8 cellular contexts compared by ENCODE assay signal in genomic region chr3:69084668-69085542, GRCh38. TPM values are rescaled to one million over a fixed set of nuclear protein-coding genes. Genes with fewer than 3 reads are reported as not detected.
DNase-seq lines count a peak whose midpoint lies in the region; TF ChIP-seq lines count a peak whose summit lies in the region.

ARL6IP5 (plus strand) TSS chr3:69084937; CDS start chr3:69085048, 111 bp downstream.

- H3K4me1 ChIP-seq in Loucy (ENCODE audit: insufficient read depth, low read length, poor library complexity, severe bottlenecking) (peaks cover 71% of the 10 kb centered on the region), neural progenitor cell (peaks cover 18% of the 10 kb centered on the region)

- H3F3A ChIP-seq in Loucy (ENCODE audit: low read depth) (peaks cover 9% of the 10 kb centered on the region; the same call in 1 of the 2 replicates), neural progenitor cell (ENCODE audit: low read depth) (peaks cover 6% of the 10 kb centered on the region)

- no peaks in the 10 kb centered on the region for H3K9me3 Mint-ChIP-seq in neural progenitor cell

- no peaks in the 10 kb centered on the region for H3K36me3 ChIP-seq in Loucy (ENCODE audit: insufficient read depth, low read length)
- H3K36me3 ChIP-seq in neural progenitor cell = no peaks in the 10 kb centered on the region

- no peak for TF ChIP-seq CTCF in Loucy (conservative IDR thresholded peaks at IDR 0.05; ENCODE audit: low read length)
- TF ChIP-seq CTCF in foreskin fibroblast (IDR thresholded peaks at IDR 0.05; ENCODE audit: low read depth, low read length) = no peak
- no peak for TF ChIP-seq CTCF in neural progenitor cell (IDR thresholded peaks at IDR 0.05)

- peak within 1 kb of the TSS; percentile 87 for H2AFZ ChIP-seq in Loucy (ENCODE audit: low read length)
- H2AFZ ChIP-seq in neural progenitor cell (replicated peaks) = peak within 1 kb of the TSS; percentile 99

- no peaks in the 10 kb centered on the region for H3K36me3 Mint-ChIP-seq in neural progenitor cell

- H3K9ac ChIP-seq in Loucy (ENCODE audit: low read depth, low read length, poor library complexity, severe bottlenecking) = peak within 1 kb of the TSS; percentile 97
- H3K9ac ChIP-seq in neural progenitor cell = peak within 1 kb of the TSS; percentile 31

- no peak within 1 kb of the TSS for H3K27ac ChIP-seq in neural progenitor cell

- H3K79me2 ChIP-seq in Loucy (ENCODE audit: insufficient read depth, low read length) (peaks cover 60% of the 10 kb centered on the region), neural progenitor cell (ENCODE audit: low read depth) (peaks cover 22% of the 10 kb centered on the region)

- DNase-seq in EL (peak; percentile 93), GOT3 (lab: John Stamatoyannopoulos, UW) (peak; percentile 66), SIG-M5 treated with dmso at 0.1 percent for 504 hours (lab: John Stamatoyannopoulos, UW; ENCODE audit: unreplicated experiment) (peak; percentile 99), activated gamma-delta T cell treated with Interleukin-2 at 50 U/mL for 16 hours (peak; percentile 84), foreskin fibroblast (peak; percentile 91 to 97), neural progenitor cell (ENCODE audit: low spot score) (peak; percentile 93), stromal cell of bone marrow (ENCODE audit: low read depth) (peak; percentile 84)

- H4K20me1 ChIP-seq in Loucy (ENCODE audit: insufficient read depth, low read length, poor library complexity, severe bottlenecking) = peaks cover 19% of the 10 kb centered on the region
- no peaks in the 10 kb centered on the region for H4K20me1 ChIP-seq in neural progenitor cell (ENCODE audit: low read depth)

- peaks cover 4% of the 10 kb centered on the region for H3K27me3 Mint-ChIP-seq in neural progenitor cell (ENCODE audit: insufficient read depth, low read depth)

- no peaks in the 10 kb centered on the region for H3K27me3 ChIP-seq in Loucy (ENCODE audit: insufficient read depth, low read length, poor library complexity, severe bottlenecking)
- H3K27me3 ChIP-seq in neural progenitor cell = no peaks in the 10 kb centered on the region

- H3K4me3 Mint-ChIP-seq in neural progenitor cell = peak within 1 kb of the TSS; percentile 94

- peaks cover 61% of the 10 kb centered on the region for H3K4me1 Mint-ChIP-seq in neural progenitor cell

- H3K27ac Mint-ChIP-seq in neural progenitor cell = peak within 1 kb of the TSS; percentile 77

- no peaks in the 10 kb centered on the region for H3K9me2 ChIP-seq in Loucy (replicated peaks; ENCODE audit: low read depth, low read length)

- H3K4me2 ChIP-seq in Loucy (ENCODE audit: low read depth, low read length, poor library complexity, severe bottlenecking) (peak within 1 kb of the TSS; percentile 98), neural progenitor cell (peak within 1 kb of the TSS; percentile 84)

- H3K9me3 ChIP-seq in Loucy (ENCODE audit: insufficient read depth, low read depth, low read length) (no peaks in the 10 kb centered on the region), neural progenitor cell (ENCODE audit: low read depth) (no peaks in the 10 kb centered on the region)

- H3K4me3 ChIP-seq in Loucy (ENCODE audit: low read length, poor library complexity, severe bottlenecking) (peak within 1 kb of the TSS; percentile 98), foreskin fibroblast (ENCODE audit: low read depth in 1 of 2, low read length in 2 of 2) (peak within 1 kb of the TSS; percentile 81), neural progenitor cell (peak within 1 kb of the TSS; percentile 84)

RNA-seq across cellular contexts. Expression of gene ARL6IP5, which starts in this region (rescaled TPM):
- 50.5 and 72.4 TPM in 2 replicates for total RNA-seq in neural progenitor cell (ENCODE audit: low replicate concordance)
